Comparison of ENCODE assay signal across 8 cellular contexts in genomic region chr1:44029911-44030605, GRCh38. TPM values are rescaled to one million over a fixed set of nuclear protein-coding genes. Genes with fewer than 3 reads are reported as not detected.
DNase-seq lines count a peak whose midpoint lies in the region; ATAC-seq and TF ChIP-seq lines count a peak whose summit lies in the region.

No MANE protein-coding gene starts in this region.

- DNase-seq in DMS53 treated with DMSO at 0.1 percent for 48 hours (lab: John Stamatoyannopoulos, UW; ENCODE audit: unreplicated experiment) (peak; percentile 81), Peyer's patch (peak; percentile 95 to 97 (median 96)), fibroblast of lung (ENCODE audit: low read depth in 2 of 2) (peak; percentile 88 to 91)
- peak; percentile 92 to 94 for DNase-seq in activated T-cell treated with anti-CD3 and anti-CD28 coated beads, Interleukin-2, amount 50 U/mL, for 72 hours
- peak; percentile 69 to 91 (median 78) for DNase-seq in naive thymus-derived CD8-positive, alpha-beta T cell

- H4K20me1 ChIP-seq in fibroblast of lung (ENCODE audit: control insufficient read depth, extremely low read depth, insufficient read depth, low read length), result no peaks in the 10 kb centered on the region

- H3K4me2 ChIP-seq in fibroblast of lung (ENCODE audit: extremely low read depth, insufficient read depth, low read length), result peak overlapping the region; percentile 93

- no peaks in the 10 kb centered on the region for H3K27me3 Mint-ChIP-seq in IgD-negative memory B cell
- no peaks in the 10 kb centered on the region for H3K27me3 Mint-ChIP-seq in activated T-cell treated with anti-CD3 and anti-CD28 coated beads, Interleukin-2, amount 50 U/mL, for 72 hours (ENCODE audit: low read depth)
- H3K27me3 Mint-ChIP-seq in naive thymus-derived CD8-positive, alpha-beta T cell, result no peaks in the 10 kb centered on the region
- H3K27me3 Mint-ChIP-seq in stimulated activated memory B cell treated with anti-CD40 and anti-IgM and Interleukin-4, amounts not matched to agents 10 μg/mL and 1 μg/mL and 100 μg/mL, for 72 hours, result no peaks in the 10 kb centered on the region

- H3K27me3 ChIP-seq in Peyer's patch, result no peaks in the 10 kb centered on the region
- no peaks in the 10 kb centered on the region for H3K27me3 ChIP-seq in fibroblast of lung (ENCODE audit: control insufficient read depth, insufficient read depth, low read length)

- H3K9ac ChIP-seq in fibroblast of lung (ENCODE audit: insufficient read depth, low read length), result peak overlapping the region; percentile 74

- POLR2A ChIA-PET in naive thymus-derived CD8-positive, alpha-beta T cell (lab: Charles Lee), result interaction anchor here (0.6 to 1.9 kb wide), 6 partner anchors 12 to 1838 kb away, joined by 3 to 11 read pairs (median 4); partner anchors contain the start of genes ATP6V0B and KDM4A

- TF ChIP-seq CTCF in Peyer's patch (IDR thresholded peaks at IDR 0.05) (no peak), fibroblast of lung (conservative IDR thresholded peaks at IDR 0.05 in 1 of 2, IDR thresholded peaks at IDR 0.05 in 1 of 2; ENCODE audit: low read depth in 1 of 2, low read length in 2 of 2) (no peak)

- peak overlapping the region; percentile 75 to 93 (median 93) for H3K27ac ChIP-seq in Peyer's patch
- H3K27ac ChIP-seq in fibroblast of lung (ENCODE audit: insufficient read depth, low read length), result peak overlapping the region; percentile 59

- ATAC-seq in GM21576 (IDR thresholded peaks at IDR 0.05; ENCODE audit: unreplicated experiment), result peak; percentile 77
- ATAC-seq in activated T-cell treated with anti-CD3 and anti-CD28 coated beads, Interleukin-2, amount 50 U/mL, for 72 hours (replicated peaks in 1 of 2), result peak; percentile 83 to 84
- peak; percentile 79 to 80 for ATAC-seq in naive thymus-derived CD8-positive, alpha-beta T cell
- ATAC-seq in stimulated activated memory B cell treated with anti-CD40 and anti-IgM and Interleukin-4, amounts not matched to agents 10 μg/mL and 1 μg/mL and 100 μg/mL, for 72 hours, result peak; percentile 90

- H3K4me3 ChIP-seq in Peyer's patch, result peak overlapping the region; percentile 69 to 87 (median 85)
- H3K4me3 ChIP-seq in fibroblast of lung (replicated peaks in 1 of 4; ENCODE audit: control extremely low read depth in 1 of 4, insufficient read depth in 1 of 4, low read depth in 3 of 4, low read length in 4 of 4), result peak overlapping the region; percentile 51 to 76 (median 72)

- no peaks in the 10 kb centered on the region for H3K79me2 ChIP-seq in fibroblast of lung (ENCODE audit: control insufficient read depth, insufficient read depth, low read length)

- H2AFZ ChIP-seq in fibroblast of lung (ENCODE audit: low read length), result peak overlapping the region; percentile 94

- H3K9me3 ChIP-seq in Peyer's patch (no peaks in the 10 kb centered on the region), fibroblast of lung (ENCODE audit: control insufficient read depth, insufficient read depth, low read depth, low read length) (no peaks in the 10 kb centered on the region)

- H3K36me3 ChIP-seq in Peyer's patch, result no peaks in the 10 kb centered on the region
- H3K36me3 ChIP-seq in fibroblast of lung (ENCODE audit: control insufficient read depth, insufficient read depth, low read length), result no peaks in the 10 kb centered on the region

- peak; percentile 61 to 82 for TF ChIP-seq POLR2A in Peyer's patch (IDR thresholded peaks at IDR 0.05)

- peaks cover 23 to 25% (median 24%) of the 10 kb centered on the region in 3 donors for H3K4me1 Mint-ChIP-seq in IgD-negative memory B cell
- peaks cover 38% of the 10 kb centered on the region for H3K4me1 Mint-ChIP-seq in activated T-cell treated with anti-CD3 and anti-CD28 coated beads, Interleukin-2, amount 50 U/mL, for 72 hours (ENCODE audit: low read depth)
- peaks cover 16 to 25% (median 18%) of the 10 kb centered on the region in 4 donors for H3K4me1 Mint-ChIP-seq in naive thymus-derived CD8-positive, alpha-beta T cell
- H3K4me1 Mint-ChIP-seq in stimulated activated memory B cell treated with anti-CD40 and anti-IgM and Interleukin-4, amounts not matched to agents 10 μg/mL and 1 μg/mL and 100 μg/mL, for 72 hours, result peaks cover 47% of the 10 kb centered on the region

- no peaks in the 10 kb centered on the region for H3K36me3 Mint-ChIP-seq in IgD-negative memory B cell
- peaks cover 5 to 8% of the 10 kb centered on the region in 2 donors for H3K36me3 Mint-ChIP-seq in activated T-cell treated with anti-CD3 and anti-CD28 coated beads, Interleukin-2, amount 50 U/mL, for 72 hours (ENCODE audit: insufficient read depth in 2 of 2)
- peaks cover 0 to 2% (median 0%) of the 10 kb centered on the region in 3 donors for H3K36me3 Mint-ChIP-seq in naive thymus-derived CD8-positive, alpha-beta T cell
- no peaks in the 10 kb centered on the region for H3K36me3 Mint-ChIP-seq in stimulated activated memory B cell treated with anti-CD40 and anti-IgM and Interleukin-4, amounts not matched to agents 10 μg/mL and 1 μg/mL and 100 μg/mL, for 72 hours

- H3K4me1 ChIP-seq in Peyer's patch (peaks cover 0 to 39% (median 5%) of the 10 kb centered on the region in 4 donors), fibroblast of lung (ENCODE audit: control insufficient read depth, extremely low read depth, insufficient read depth, low read length) (peaks cover 5% of the 10 kb centered on the region)

- H3K4me3 Mint-ChIP-seq in IgD-negative memory B cell, result peak overlapping the region; percentile 92 to 100 (median 96)
- peak overlapping the region; percentile 96 to 99 for H3K4me3 Mint-ChIP-seq in activated T-cell treated with anti-CD3 and anti-CD28 coated beads, Interleukin-2, amount 50 U/mL, for 72 hours
- peak overlapping the region; percentile 88 to 99 (median 96) for H3K4me3 Mint-ChIP-seq in naive thymus-derived CD8-positive, alpha-beta T cell
- peak overlapping the region; percentile 95 for H3K4me3 Mint-ChIP-seq in stimulated activated memory B cell treated with anti-CD40 and anti-IgM and Interleukin-4, amounts not matched to agents 10 μg/mL and 1 μg/mL and 100 μg/mL, for 72 hours

- peak overlapping the region; percentile 95 to 98 (median 96) for H3K27ac Mint-ChIP-seq in IgD-negative memory B cell
- H3K27ac Mint-ChIP-seq in activated T-cell treated with anti-CD3 and anti-CD28 coated beads, Interleukin-2, amount 50 U/mL, for 72 hours, result peak overlapping the region; percentile 76
- H3K27ac Mint-ChIP-seq in naive thymus-derived CD8-positive, alpha-beta T cell, result peak overlapping the region; percentile 87 to 98 (median 96)
- peak overlapping the region; percentile 92 for H3K27ac Mint-ChIP-seq in stimulated activated memory B cell treated with anti-CD40 and anti-IgM and Interleukin-4, amounts not matched to agents 10 μg/mL and 1 μg/mL and 100 μg/mL, for 72 hours

- H3K9me3 Mint-ChIP-seq in IgD-negative memory B cell, result no peaks in the 10 kb centered on the region
- no peaks in the 10 kb centered on the region for H3K9me3 Mint-ChIP-seq in activated T-cell treated with anti-CD3 and anti-CD28 coated beads, Interleukin-2, amount 50 U/mL, for 72 hours
- no peaks in the 10 kb centered on the region for H3K9me3 Mint-ChIP-seq in naive thymus-derived CD8-positive, alpha-beta T cell
- no peaks in the 10 kb centered on the region for H3K9me3 Mint-ChIP-seq in stimulated activated memory B cell treated with anti-CD40 and anti-IgM and Interleukin-4, amounts not matched to agents 10 μg/mL and 1 μg/mL and 100 μg/mL, for 72 hours

RNA-seq across cellular contexts. Expression of gene SLC6A9, which starts 1.2 kb away (rescaled TPM):
- polyA plus RNA-seq in IgD-negative memory B cell (0.19 TPM), fibroblast of lung (3.3 and 3.4 TPM in 2 replicates)
- total RNA-seq in Peyer's patch (10 to 100 TPM in 2 of 4 donors, 1 to 10 TPM in 2; 8.8 to 19.0 (median 11.5) TPM), fibroblast of lung (13.6 and 19.5 TPM in 2 replicates)
- 10 to 100 TPM; 24.5 to 28.3 TPM for total RNA-seq in activated T-cell treated with anti-CD3 and anti-CD28 coated beads, Interleukin-2, amount 50 U/mL, for 72 hours
- polyA plus RNA-seq in fibroblast of lung (2012), result 5.4 and 7.3 TPM in 2 replicates
- polyA minus RNA-seq in fibroblast of lung (ENCODE audit: low replicate concordance), result 16.0 and 30.7 TPM in 2 replicates
- total RNA-seq in naive thymus-derived CD8-positive, alpha-beta T cell, result 1 to 10 TPM; 1.7 to 3.4 TPM
- not detected for polyA plus RNA-seq in naive thymus-derived CD8-positive, alpha-beta T cell

RNA-seq across cellular contexts. Expression of gene CCDC24, which starts 38.7 kb away (rescaled TPM):
- polyA plus RNA-seq in IgD-negative memory B cell (5.3 TPM), fibroblast of lung (0.63 and 0.94 TPM in 2 replicates)
- total RNA-seq in Peyer's patch (10 to 100 TPM; 12.4 to 18.2 (median 15.7) TPM), fibroblast of lung (1.0 and 3.5 TPM in 2 replicates)
- 1 to 10 TPM in 1 of 2 donors, under 1 TPM in 1; 0.99 to 1.4 TPM for total RNA-seq in activated T-cell treated with anti-CD3 and anti-CD28 coated beads, Interleukin-2, amount 50 U/mL, for 72 hours
- polyA plus RNA-seq in fibroblast of lung (2012), result 2.9 and 3.4 TPM in 2 replicates
- 2.7 and 2.8 TPM in 2 replicates for polyA minus RNA-seq in fibroblast of lung (ENCODE audit: low replicate concordance)
- 1 to 10 TPM; 1.9 to 2.5 TPM for total RNA-seq in naive thymus-derived CD8-positive, alpha-beta T cell
- polyA plus RNA-seq in naive thymus-derived CD8-positive, alpha-beta T cell, result under 1 TPM in 2 of 3 donors, not detected in 1; 0.29 to 0.61 TPM

RNA-seq across cellular contexts. Expression of gene B4GALT2, which starts 51.0 kb away (rescaled TPM):
- polyA plus RNA-seq in IgD-negative memory B cell, result 1.0 TPM
- total RNA-seq in Peyer's patch, result 10 to 100 TPM in 3 of 4 donors, 1 to 10 TPM in 1; 8.2 to 28.9 (median 22.2) TPM
- 10 to 100 TPM; 19.5 to 20.4 TPM for total RNA-seq in activated T-cell treated with anti-CD3 and anti-CD28 coated beads, Interleukin-2, amount 50 U/mL, for 72 hours
- total RNA-seq in fibroblast of lung, result 46.0 and 55.0 TPM in 2 replicates
- 40.6 and 40.7 TPM in 2 replicates for polyA plus RNA-seq in fibroblast of lung
- polyA plus RNA-seq in fibroblast of lung (2012), result 81.3 and 83.0 TPM in 2 replicates
- polyA minus RNA-seq in fibroblast of lung (ENCODE audit: low replicate concordance), result 130 and 150 TPM in 2 replicates
- under 1 TPM; 0.38 to 0.83 TPM for total RNA-seq in naive thymus-derived CD8-positive, alpha-beta T cell
- under 1 TPM in 2 of 3 donors, not detected in 1; 0.11 to 0.25 TPM for polyA plus RNA-seq in naive thymus-derived CD8-positive, alpha-beta T cell

RNA-seq across cellular contexts. Expression of gene ATP6V0B, which starts 55.3 kb away (rescaled TPM):
- 261 TPM for polyA plus RNA-seq in IgD-negative memory B cell
- total RNA-seq in Peyer's patch, result 100 to 1,000 TPM in 2 of 4 donors, 10 to 100 TPM in 2; 87.5 to 218 (median 122) TPM
- total RNA-seq in activated T-cell treated with anti-CD3 and anti-CD28 coated beads, Interleukin-2, amount 50 U/mL, for 72 hours, result 10 to 100 TPM; 89.9 to 98.0 TPM
- total RNA-seq in fibroblast of lung, result 102 and 121 TPM in 2 replicates
- 83.5 and 89.0 TPM in 2 replicates for polyA plus RNA-seq in fibroblast of lung
- polyA plus RNA-seq in fibroblast of lung (2012), result 57.6 and 91.7 TPM in 2 replicates
- 203 and 207 TPM in 2 replicates for polyA minus RNA-seq in fibroblast of lung (ENCODE audit: low replicate concordance)
- total RNA-seq in naive thymus-derived CD8-positive, alpha-beta T cell, result 10 to 100 TPM; 55.8 to 59.6 TPM
- polyA plus RNA-seq in naive thymus-derived CD8-positive, alpha-beta T cell, result 100 to 1,000 TPM; 149 to 213 (median 166) TPM

Comparison
In these comparisons a context has a peak if more than half of its experiments do, and no peak if none do; other contexts are left out.
1. Peak in every context shown above with its lines: DNase-seq, ATAC-seq, H3K4me3 ChIP-seq and H3K27ac ChIP-seq.
2. RNA of gene B4GALT2, which starts 51.0 kb away (total RNA-seq): 46.0 to 55.0 TPM in fibroblast of lung, 8.2 to 28.9 TPM in Peyer's patch and 19.5 to 20.4 TPM in activated T-cell treated with anti-CD3 and anti-CD28 coated beads, Interleukin-2, amount 50 U/mL, for 72 hours; 0.38 to 0.83 TPM in naive thymus-derived CD8-positive, alpha-beta T cell; every median in the first group is over 4 times any median in the second.